Comparison of ENCODE assay signal across 9 cellular contexts in genomic region chr10:114541081-114541833, GRCh38.
DNase-seq lines count a peak whose midpoint lies in the region; ATAC-seq lines count a peak whose summit lies in the region.
"Had no signal": no experiment of that assay in that cellular context is flagged by ENCODE, and none has a peak within 500 bp of the region (broad histone marks: within the 10 kb centered on the region; RNA-seq: fewer than 3 reads in every experiment).

No MANE protein-coding gene starts in this region.

- in situ Hi-C loops in KBM-7 (cut with MboI; ENCODE audit: low pct_unique_long_range_greater_than_20kb, low sequenced_read_pairs): no loop called here

- peaks cover 8% of the 10 kb centered on the region for H3K36me3 Mint-ChIP-seq in activated CD8-positive, alpha-beta memory T cell treated with anti-CD3 and anti-CD28 coated beads, Interleukin-2, amount 10 ng/mL, durations not matched to agents 7 days and 5 days
- H3K36me3 Mint-ChIP-seq: memory B cell had no signal

- ATAC-seq in HG02885 (IDR thresholded peaks at IDR 0.05; ENCODE audit: poor library complexity, unreplicated experiment): peak; percentile 35
- peak; percentile 84 for ATAC-seq in activated CD8-positive, alpha-beta memory T cell treated with anti-CD3 and anti-CD28 coated beads, Interleukin-2, amount 10 ng/mL, durations not matched to agents 7 days and 5 days
- no peak for ATAC-seq in HG03139 (IDR thresholded peaks at IDR 0.05; ENCODE audit: unreplicated experiment)
- no peak for ATAC-seq in GM19397 (IDR thresholded peaks at IDR 0.05; ENCODE audit: unreplicated experiment)

- no peaks in the 10 kb centered on the region for H3K9me3 Mint-ChIP-seq in activated CD8-positive, alpha-beta memory T cell treated with anti-CD3 and anti-CD28 coated beads, Interleukin-2, amount 10 ng/mL, durations not matched to agents 7 days and 5 days (ENCODE audit: low read depth)

- peak overlapping the region; percentile 100 for H3K27ac Mint-ChIP-seq in activated CD8-positive, alpha-beta memory T cell treated with anti-CD3 and anti-CD28 coated beads, Interleukin-2, amount 10 ng/mL, durations not matched to agents 7 days and 5 days
- H3K27ac Mint-ChIP-seq: memory B cell had no signal

- CTCF ChIA-PET in activated CD8-positive, alpha-beta memory T cell treated with anti-CD3 and anti-CD28 coated beads, Interleukin-2, amount 10 ng/mL, durations not matched to agents 7 days and 5 days (lab: Charles Lee): interaction anchor here (0.8 to 7.7 kb wide), 11 partner anchors 8 to 281 kb away, joined by 3 to 80 read pairs (median 4); partner anchors contain the start of gene FHIP2A

- peaks cover 82% of the 10 kb centered on the region for H3K4me1 Mint-ChIP-seq in activated CD8-positive, alpha-beta memory T cell treated with anti-CD3 and anti-CD28 coated beads, Interleukin-2, amount 10 ng/mL, durations not matched to agents 7 days and 5 days

- peak overlapping the region; percentile 40 for H3K4me3 Mint-ChIP-seq in activated CD8-positive, alpha-beta memory T cell treated with anti-CD3 and anti-CD28 coated beads, Interleukin-2, amount 10 ng/mL, durations not matched to agents 7 days and 5 days
- H3K4me3 Mint-ChIP-seq: memory B cell had no signal

- peak; percentile 92 for DNase-seq in activated CD8-positive, alpha-beta memory T cell treated with anti-CD3 and anti-CD28 coated beads, Interleukin-2, amount 10 ng/mL, durations not matched to agents 7 days and 5 days
- DNase-seq in fibroblast of gingiva (ENCODE audit: low read depth): peak; percentile 15
- DNase-seq in stimulated activated CD4-positive, alpha-beta T cell treated with anti-CD3 and anti-CD28 coated beads, Interleukin-1b, Interleukin-23, amount 100 ng/mL, for 48 hours: peak; percentile 81
- no peak for DNase-seq in NCI-H146 (lab: John Stamatoyannopoulos, UW)
- no peak for DNase-seq in KBM-7

- H3K27me3 Mint-ChIP-seq in activated CD8-positive, alpha-beta memory T cell treated with anti-CD3 and anti-CD28 coated beads, Interleukin-2, amount 10 ng/mL, durations not matched to agents 7 days and 5 days: no peaks in the 10 kb centered on the region
- H3K27me3 Mint-ChIP-seq: memory B cell had no signal

Comparison
In these comparisons a context has a peak if more than half of its experiments do, and no peak if none do; other contexts are left out.
1. ATAC-seq: peak in HG02885 (single experiment) and activated CD8-positive, alpha-beta memory T cell treated with anti-CD3 and anti-CD28 coated beads, Interleukin-2, amount 10 ng/mL, durations not matched to agents 7 days and 5 days (single experiment); none in HG03139 (single experiment) and GM19397 (single experiment).
2. DNase-seq: peak in activated CD8-positive, alpha-beta memory T cell treated with anti-CD3 and anti-CD28 coated beads, Interleukin-2, amount 10 ng/mL, durations not matched to agents 7 days and 5 days (single experiment), fibroblast of gingiva (single experiment) and stimulated activated CD4-positive, alpha-beta T cell treated with anti-CD3 and anti-CD28 coated beads, Interleukin-1b, Interleukin-23, amount 100 ng/mL, for 48 hours (single experiment); none in NCI-H146 (single experiment) and KBM-7 (single experiment).